3 cellular contexts compared by ENCODE assay signal in genomic region chr1:51222809-51223208, GRCh38.
TF ChIP-seq lines count a peak whose summit lies in the region.

No MANE protein-coding gene starts in this region.

TF ChIP-seq in HepG2, 621 proteins besides CTCF, POLR2A, EP300 and RAD21:
- TF ChIP-seq MAFK (conservative IDR thresholded peaks at IDR 0.05 in 1 of 2, IDR thresholded peaks at IDR 0.05 in 1 of 2; ENCODE audit: low read length in 2 of 2) = peak; percentile 20 to 53; a peak in 2 of 4 replicates
- no peak for TF ChIP-seq ZNF337 (CRISPR knock-in tag; IDR thresholded peaks at IDR 0.05; ENCODE audit: borderline replicate concordance, low read depth)
- TF ChIP-seq ZBTB38 (CRISPR knock-in tag; IDR thresholded peaks at IDR 0.05) = no peak
- TF ChIP-seq IKZF1 (IDR thresholded peaks at IDR 0.05) = no peak
- peak; percentile 40 for TF ChIP-seq MAFF (IDR thresholded peaks at IDR 0.05; ENCODE audit: low read depth, low read length)

TF ChIP-seq in K562, 482 proteins besides CTCF, POLR2A, EP300 and RAD21:
- TF ChIP-seq C11orf30 (IDR thresholded peaks at IDR 0.05; ENCODE audit: low read depth) (peak; percentile 63), ZNF316 (IDR thresholded peaks at IDR 0.05) (peak; percentile 64; the same call in 1 of the 2 replicates), NCOA2 (IDR thresholded peaks at IDR 0.05; ENCODE audit: partially characterized antibody in 2 of 2) (no peak), MAFK (IDR thresholded peaks at IDR 0.05; ENCODE audit: low read length) (peak; percentile 27; the same call in 1 of the 2 replicates), ZFP30 (CRISPR knock-in tag; IDR thresholded peaks at IDR 0.05; ENCODE audit: borderline replicate concordance) (no peak), MAFG (tag; conservative IDR thresholded peaks at IDR 0.05) (peak; percentile 49), HDAC1 (IDR thresholded peaks at IDR 0.05) (no peak)

TF ChIP-seq in GM23338, 12 proteins besides CTCF, POLR2A, EP300 and RAD21:
- TF ChIP-seq JUNB (IDR thresholded peaks at IDR 0.05; ENCODE audit: unreplicated experiment) (no peak), ZNF331 (CRISPR knock-in tag; IDR thresholded peaks at IDR 0.05; ENCODE audit: low read depth) (no peak), REST (IDR thresholded peaks at IDR 0.05; ENCODE audit: unreplicated experiment) (no peak), POLR2AphosphoS5 (IDR thresholded peaks at IDR 0.05; ENCODE audit: low read depth) (no peak), EZH2phosphoT487 (IDR thresholded peaks at IDR 0.05; ENCODE audit: unreplicated experiment) (no peak)
